Comparison of ENCODE assay signal across 10 cellular contexts in the genomic region with DNA sequence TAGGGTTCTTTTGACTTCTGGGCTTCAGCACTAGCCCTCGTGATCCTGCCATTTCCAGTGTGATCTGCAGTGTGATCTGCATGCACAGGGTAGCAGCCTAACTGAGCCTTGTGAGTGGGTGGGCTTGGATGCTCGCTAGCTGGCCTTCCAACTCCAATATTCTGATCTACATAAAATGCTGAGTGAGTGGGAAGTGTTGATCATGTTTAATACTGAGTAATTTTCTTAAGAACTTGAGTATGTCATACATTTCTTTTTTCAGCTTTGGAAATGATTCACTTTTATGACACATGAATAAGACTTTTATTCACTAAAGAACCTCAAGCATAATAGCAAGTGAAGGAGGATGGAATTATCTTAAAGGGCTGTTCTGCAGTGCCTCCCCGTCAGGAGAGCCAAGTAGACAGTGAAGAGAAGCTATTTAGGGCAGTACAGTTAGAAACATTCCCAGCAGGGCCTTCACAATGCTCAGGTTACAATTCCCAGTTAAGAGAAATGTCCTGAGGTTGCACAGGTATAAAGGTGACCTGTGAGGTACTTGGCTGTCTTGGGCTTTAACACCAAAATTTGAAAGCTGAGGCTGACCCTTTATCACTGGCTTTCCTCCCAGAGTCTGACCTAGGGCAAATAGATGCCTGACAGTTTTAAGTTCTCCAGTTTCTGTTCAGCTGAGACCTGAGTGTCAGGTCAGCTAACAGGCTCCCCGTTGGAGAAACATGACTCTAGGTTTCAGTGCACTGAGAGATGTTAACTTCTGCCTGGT. TPM values are rescaled to one million over a fixed set of nuclear protein-coding genes. Genes with fewer than 3 reads are reported as not detected.
DNase-seq lines count a peak whose midpoint lies in the region; ATAC-seq and TF ChIP-seq lines count a peak whose summit lies in the region.
"Had no signal": no experiment of that assay in that cellular context is flagged by ENCODE, and none has a peak within 500 bp of the region (broad histone marks: within the 10 kb centered on the region; RNA-seq: fewer than 3 reads in every experiment).

No MANE protein-coding gene starts in this region.

- H3K27me3 ChIP-seq in PC-3 (ENCODE audit: low read length) = no peaks in the 10 kb centered on the region

- DNase-seq in AG04449 (ENCODE audit: low read depth, low spot score) (peak; percentile 19), PC-3 (peak; percentile 47), left lobe of liver (ENCODE audit: low spot score) (no peak), cortex of kidney (lab: John Stamatoyannopoulos, UW) (no peak), NCI-H524 (lab: John Stamatoyannopoulos, UW) (no peak), substantia nigra (lab: John Stamatoyannopoulos, UW) (no peak)
- DNase-seq in activated naive CD4-positive, alpha-beta T cell treated with anti-CD3 and anti-CD28 coated beads, Interleukin-2, amount 10 ng/mL, durations not matched to agents 7 days and 5 days = no peak
- DNase-seq: SW 1271 had no signal

- H3K4me1 ChIP-seq in PC-3 (ENCODE audit: insufficient read depth, low read length) = peaks cover 30% of the 10 kb centered on the region

- CTCF ChIA-PET in AG04449 (lab: Yijun Ruan, JAX) = interaction anchor here (0.8 to 13.9 kb wide), 12 partner anchors 9 to 161 kb away, joined by 3 to 168 read pairs (median 6); a partner anchor contains a TSS
- CTCF ChIA-PET in PC-3 (lab: Charles Lee) = interaction anchor here (1.1 to 1.2 kb wide), 3 partner anchors 19 to 159 kb away, joined by 3 to 5 read pairs (median 3); no protein-coding TSS in a partner anchor
- CTCF ChIA-PET in activated naive CD4-positive, alpha-beta T cell treated with anti-CD3 and anti-CD28 coated beads, Interleukin-2, amount 10 ng/mL, durations not matched to agents 7 days and 5 days (lab: Charles Lee) = interaction anchor here (0.7 to 6.0 kb wide), 17 partner anchors 8 to 159 kb away, joined by 3 to 29 read pairs (median 6); no protein-coding TSS in a partner anchor

- H3K4me1 Mint-ChIP-seq in activated naive CD4-positive, alpha-beta T cell treated with anti-CD3 and anti-CD28 coated beads, Interleukin-2, amount 10 ng/mL, durations not matched to agents 7 days and 5 days = peaks cover 96% of the 10 kb centered on the region

- no peak overlapping the region for H2AFZ ChIP-seq in PC-3 (ENCODE audit: low read length)

- no peak for TF ChIP-seq CTCF in AG04449 (IDR thresholded peaks at IDR 0.05; ENCODE audit: insufficient read depth, low read length, missing control alignments)
- no peak for TF ChIP-seq CTCF in PC-3 (conservative IDR thresholded peaks at IDR 0.05; ENCODE audit: low read depth, low read length)

- no peaks in the 10 kb centered on the region for H3K9me2 ChIP-seq in PC-3 (replicated peaks; ENCODE audit: low read length)

- ATAC-seq in PC-3 = peak; percentile 60
- ATAC-seq in left lobe of liver = peak; percentile 31
- no peak for ATAC-seq in HG02623 (IDR thresholded peaks at IDR 0.05; ENCODE audit: unreplicated experiment)

- POLR2A ChIA-PET in AG04449 (lab: Yijun Ruan, JAX) = no interaction called here
- POLR2A ChIA-PET in PC-3 (lab: Charles Lee; ENCODE audit: unreplicated experiment) = no interaction called here

- no peaks in the 10 kb centered on the region for H3K9me3 Mint-ChIP-seq in activated naive CD4-positive, alpha-beta T cell treated with anti-CD3 and anti-CD28 coated beads, Interleukin-2, amount 10 ng/mL, durations not matched to agents 7 days and 5 days

- H3K4me3 Mint-ChIP-seq in activated naive CD4-positive, alpha-beta T cell treated with anti-CD3 and anti-CD28 coated beads, Interleukin-2, amount 10 ng/mL, durations not matched to agents 7 days and 5 days = no peak overlapping the region
- H3K4me3 Mint-ChIP-seq: B cell had no signal

- no peaks in the 10 kb centered on the region for H3F3A ChIP-seq in PC-3 (ENCODE audit: low read length, unreplicated experiment)

- no peaks in the 10 kb centered on the region for H3K79me2 ChIP-seq in PC-3 (ENCODE audit: low read length)

- H3K4me3 ChIP-seq in AG04449 (ENCODE audit: low read depth, low read length) (no peak overlapping the region), PC-3 (ENCODE audit: low read length) (no peak overlapping the region)

- no peak overlapping the region for H3K27ac ChIP-seq in PC-3 (ENCODE audit: low read length)
- no peak overlapping the region for H3K27ac ChIP-seq in substantia nigra (ENCODE audit: low read depth, low read length, poor library complexity, severe bottlenecking)

- no TSS peak for BruUV-seq in PC-3 (replicated peaks; lab: Mats Ljungman, UMichigan)

- no peaks in the 10 kb centered on the region for H4K20me1 ChIP-seq in PC-3 (ENCODE audit: low read length)

- no peaks in the 10 kb centered on the region for H3K9me3 ChIP-seq in PC-3 (ENCODE audit: low read length)

- peaks cover 21% of the 10 kb centered on the region for H3K36me3 Mint-ChIP-seq in activated naive CD4-positive, alpha-beta T cell treated with anti-CD3 and anti-CD28 coated beads, Interleukin-2, amount 10 ng/mL, durations not matched to agents 7 days and 5 days

- H3K9ac ChIP-seq in PC-3 (ENCODE audit: low read length) = no peak overlapping the region

- intact Hi-C loops in PC-3 (cut with micrococcal nuclease) = no loop called here

- H3K27me3 Mint-ChIP-seq in activated naive CD4-positive, alpha-beta T cell treated with anti-CD3 and anti-CD28 coated beads, Interleukin-2, amount 10 ng/mL, durations not matched to agents 7 days and 5 days = peaks cover under 1% of the 10 kb centered on the region
- H3K27me3 Mint-ChIP-seq: B cell had no signal

- peak overlapping the region; percentile 100 for H3K27ac Mint-ChIP-seq in activated naive CD4-positive, alpha-beta T cell treated with anti-CD3 and anti-CD28 coated beads, Interleukin-2, amount 10 ng/mL, durations not matched to agents 7 days and 5 days
- H3K27ac Mint-ChIP-seq: B cell had no signal

- no peaks in the 10 kb centered on the region for H3K36me3 ChIP-seq in PC-3 (ENCODE audit: low read depth, low read length)

- no peak overlapping the region for H3K4me2 ChIP-seq in PC-3 (ENCODE audit: low read length)

RNA-seq across cellular contexts. Expression of a gene that starts 29.1 kb away (rescaled TPM):
- 3.4 and 4.3 TPM in 2 replicates for total RNA-seq in PC-3 (2014; rRNA removed)
- total RNA-seq in left lobe of liver = 0.73 TPM

Comparison
In these comparisons a context has a peak if more than half of its experiments do, and no peak if none do; other contexts are left out.
1. DNase-seq: peak in AG04449 (single experiment) and PC-3 (single experiment); none in activated naive CD4-positive, alpha-beta T cell treated with anti-CD3 and anti-CD28 coated beads, Interleukin-2, amount 10 ng/mL, durations not matched to agents 7 days and 5 days (single experiment), left lobe of liver (single experiment), cortex of kidney (single experiment), NCI-H524 (0 of 2) and substantia nigra (0 of 49).